12 cellular contexts compared by ENCODE assay signal in genomic region chr9:135925496-135926133, GRCh38. TPM values are rescaled to one million over a fixed set of nuclear protein-coding genes. Genes with fewer than 3 reads are reported as not detected.
DNase-seq lines count a peak whose midpoint lies in the region; ATAC-seq and TF ChIP-seq lines count a peak whose summit lies in the region.
"Had no signal": no experiment of that assay in that cellular context is flagged by ENCODE, and none has a peak within 500 bp of the region (broad histone marks: within the 10 kb centered on the region; RNA-seq: fewer than 3 reads in every experiment).

No MANE protein-coding gene starts in this region.

- TF ChIP-seq CTCF in HFFc6 (IDR thresholded peaks at IDR 0.05) (no peak), omental fat pad (IDR thresholded peaks at IDR 0.05) (no peak)

- peaks cover 6% of the 10 kb centered on the region; the same call in 1 of the 2 replicates for H3K4me1 Mint-ChIP-seq in HFFc6 (ENCODE audit: low read depth)
- H3K4me1 Mint-ChIP-seq in activated T-cell treated with anti-CD3 and anti-CD28 coated beads, Interleukin-2, amount 50 U/mL, for 24 hours (ENCODE audit: low read depth) = peaks cover 42% of the 10 kb centered on the region
- H3K4me1 Mint-ChIP-seq: activated B cell treated with CpG ODN at 0.5 μM for 24 hours had no signal

- no peak for DNase-seq in HFFc6
- peak; percentile 77 for DNase-seq in activated T-cell treated with anti-CD3 and anti-CD28 coated beads, Interleukin-2, amount 50 U/mL, for 24 hours
- peak; percentile 81 for DNase-seq in left kidney (ENCODE audit: low read depth, low spot score)
- peak; percentile 74 to 81 for DNase-seq in stimulated activated CD8-positive, alpha-beta memory T cell treated with anti-CD3 and anti-CD28 coated beads, Interleukin-15, amount 100 ng/mL, for 48 hours (ENCODE audit: low read depth in 2 of 2)
- no peak for DNase-seq in RPMI8226
- no peak for DNase-seq in hepatic stellate cell (ENCODE audit: low spot score)
- no peak for DNase-seq in omental fat pad (ENCODE audit: low spot score)
- DNase-seq: activated B cell treated with CpG ODN at 0.5 μM for 24 hours, Calu3, Karpas-422, SIG-M5, trophoblast cell had no signal

- ATAC-seq in omental fat pad (ENCODE audit: low FRiP score) = no peak

- H3K9me3 Mint-ChIP-seq in HFFc6 = no peaks in the 10 kb centered on the region
- H3K9me3 Mint-ChIP-seq in activated T-cell treated with anti-CD3 and anti-CD28 coated beads, Interleukin-2, amount 50 U/mL, for 24 hours = peaks cover 5% of the 10 kb centered on the region
- H3K9me3 Mint-ChIP-seq: activated B cell treated with CpG ODN at 0.5 μM for 24 hours had no signal

- H3K27me3 Mint-ChIP-seq in HFFc6 (ENCODE audit: insufficient read depth) = peaks cover 4% of the 10 kb centered on the region; the same call in 1 of the 2 replicates
- H3K27me3 Mint-ChIP-seq in activated T-cell treated with anti-CD3 and anti-CD28 coated beads, Interleukin-2, amount 50 U/mL, for 24 hours = no peaks in the 10 kb centered on the region
- H3K27me3 Mint-ChIP-seq: activated B cell treated with CpG ODN at 0.5 μM for 24 hours had no signal

- H3K4me3 Mint-ChIP-seq in HFFc6 = no peak overlapping the region
- peak overlapping the region; percentile 47 for H3K4me3 Mint-ChIP-seq in activated T-cell treated with anti-CD3 and anti-CD28 coated beads, Interleukin-2, amount 50 U/mL, for 24 hours
- H3K4me3 Mint-ChIP-seq: activated B cell treated with CpG ODN at 0.5 μM for 24 hours had no signal

- peaks cover 9% of the 10 kb centered on the region for H3K36me3 Mint-ChIP-seq in HFFc6 (ENCODE audit: low read depth)
- H3K36me3 Mint-ChIP-seq in activated T-cell treated with anti-CD3 and anti-CD28 coated beads, Interleukin-2, amount 50 U/mL, for 24 hours (ENCODE audit: low read depth) = peaks cover 36% of the 10 kb centered on the region

- H3K27ac Mint-ChIP-seq in HFFc6 = peak overlapping the region; percentile 13; the same call in 1 of the 2 replicates
- peak overlapping the region; percentile 93 for H3K27ac Mint-ChIP-seq in activated T-cell treated with anti-CD3 and anti-CD28 coated beads, Interleukin-2, amount 50 U/mL, for 24 hours
- H3K27ac Mint-ChIP-seq: activated B cell treated with CpG ODN at 0.5 μM for 24 hours had no signal

RNA-seq across cellular contexts. Expression of gene CAMSAP1, which starts 18.3 kb away (rescaled TPM):
- total RNA-seq in HFFc6 (2021; fragmentation: NEBNext Ultra II Directional; extraction: Animal tissue kit (Norgen Biotek cat#: 25700)) = 10 to 100 TPM; 14.9 to 22.8 (median 18.1) TPM
- total RNA-seq in omental fat pad = 10 to 100 TPM; 22.3 to 52.5 (median 33.2) TPM

RNA-seq across cellular contexts. Expression of gene UBAC1, which starts 35.6 kb away (rescaled TPM):
- 10 to 100 TPM; 27.9 to 33.6 (median 31.2) TPM for total RNA-seq in HFFc6 (2021; fragmentation: NEBNext Ultra II Directional; extraction: Animal tissue kit (Norgen Biotek cat#: 25700))
- 10 to 100 TPM; 28.4 to 56.7 (median 34.6) TPM for total RNA-seq in omental fat pad

Comparison
In these comparisons a context has a peak if more than half of its experiments do, and no peak if none do; other contexts are left out.
1. DNase-seq: peak in activated T-cell treated with anti-CD3 and anti-CD28 coated beads, Interleukin-2, amount 50 U/mL, for 24 hours (single experiment), left kidney (single experiment) and stimulated activated CD8-positive, alpha-beta memory T cell treated with anti-CD3 and anti-CD28 coated beads, Interleukin-15, amount 100 ng/mL, for 48 hours (2 of 2); none in HFFc6 (single experiment), RPMI8226 (single experiment), hepatic stellate cell (single experiment) and omental fat pad (single experiment).